9 cellular contexts compared by ENCODE assay signal in genomic region chr1:236753964-236754363, GRCh38.
"Had no signal": no experiment of that assay in that cellular context is flagged by ENCODE, and none has a peak within 500 bp of the region (broad histone marks: within the 10 kb centered on the region; RNA-seq: fewer than 3 reads in every experiment).

No MANE protein-coding gene starts in this region.

- DNase-seq: activated CD4-positive, alpha-beta T cell treated with anti-CD3 and anti-CD28 coated beads, Interleukin-2, amount 50 U/mL, for 48 hours; cortex of kidney; effector CD8-positive, alpha-beta T cell; left colon; mucosa of descending colon; naive B cell; stimulated activated naive B cell treated with anti-CD40 and anti-IgM and Interleukin-4, amounts not matched to agents 10 μg/mL and 1 μg/mL and 100 μg/mL, for 72 hours had no signal

- ATAC-seq: activated CD4-positive, alpha-beta T cell treated with anti-CD3 and anti-CD28 coated beads for 36 hours; body of pancreas had no signal

- H3K9me3 ChIP-seq: body of pancreas, mucosa of descending colon had no signal

- H3K4me1 ChIP-seq: body of pancreas had no signal

- H3K27ac ChIP-seq: body of pancreas had no signal

- H3K4me3 ChIP-seq: body of pancreas, mucosa of descending colon had no signal
